31 cellular contexts compared by ENCODE assay signal in genomic region chr13:59521549-59521948, GRCh38.
DNase-seq lines count a peak whose midpoint lies in the region; ATAC-seq, FAIRE-seq and TF ChIP-seq lines count a peak whose summit lies in the region.
"Had no signal": no experiment of that assay in that cellular context is flagged by ENCODE, and none has a peak within 500 bp of the region (broad histone marks: within the 10 kb centered on the region; RNA-seq: fewer than 3 reads in every experiment).

No MANE protein-coding gene starts in this region.

- no peak overlapping the region for H3K4me3 ChIP-seq in HEK293 (ENCODE audit: low read depth, low read length)
- no peak overlapping the region for H3K4me3 ChIP-seq in K562
- H3K4me3 ChIP-seq in thyroid gland (replicated peaks in 1 of 3) = no peak overlapping the region
- H3K4me3 ChIP-seq: A549; BLaER1; BLaER1 treated with 17β-estradiol and CSF1 and Interleukin-3, amounts not matched to agents 10 nM and 100 nM had no signal

- no peaks in the 10 kb centered on the region for H3K27me3 ChIP-seq in K562 (ENCODE audit: control insufficient read depth in 2 of 2, insufficient read depth in 2 of 2, low read length in 2 of 2)
- no peaks in the 10 kb centered on the region for H3K27me3 ChIP-seq in thyroid gland
- H3K27me3 ChIP-seq: BE2C; BLaER1; BLaER1 treated with 17β-estradiol and CSF1 and Interleukin-3, amounts not matched to agents 10 nM and 100 nM had no signal

- H3K9me3 ChIP-seq in HEK293 (ENCODE audit: control insufficient read depth, insufficient read depth, low read depth, low read length) (no peaks in the 10 kb centered on the region), K562 (replicated peaks; ENCODE audit: control insufficient read depth, insufficient read depth, low read depth, low read length) (no peaks in the 10 kb centered on the region), thyroid gland (no peaks in the 10 kb centered on the region)
- H3K9me3 ChIP-seq: A549; BE2C; BLaER1; BLaER1 treated with 17β-estradiol and CSF1 and Interleukin-3, amounts not matched to agents 10 nM and 100 nM; Caco-2 had no signal

- H3K4me2 ChIP-seq in K562 (ENCODE audit: insufficient read depth, low read length) = no peak overlapping the region
- H3K4me2 ChIP-seq: A549; BLaER1; BLaER1 treated with 17β-estradiol and CSF1 and Interleukin-3, amounts not matched to agents 10 nM and 100 nM had no signal

- WGBS in K562 (ENCODE audit: insufficient coverage, low coverage, missing lambda C conversion rate) = 8% methylated on average over 1 of the region's 1 CpG
- WGBS in thyroid gland, 2 donors = 95 to 100% methylated on average over 1 of the region's 1 CpG

- POLR2A ChIA-PET in HEK293 (lab: Yijun Ruan, JAX) = no interaction called here
- POLR2A ChIA-PET in K562 (lab: Yijun Ruan, JAX) = interaction anchor here (1.2 to 1.4 kb wide), 2 partner anchors 10 to 12 kb away, joined by 3 to 5 read pairs; no protein-coding TSS in a partner anchor

- DNase-seq in K562 (ENCODE audit: extremely low read depth in 1 of 4, low spot score in 3 of 4) (no peak), thyroid gland (no peak), GM20000 (ENCODE audit: low spot score) (no peak)
- DNase-seq: 8988T; ACHN; AML-193; BE2C; C1 segment of cervical spinal cord; Caco-2; Calu3; CD4-positive, alpha-beta memory T cell; CD4-positive, alpha-beta T cell; CD4-positive, CD25-positive, alpha-beta regulatory T cell; CD8-positive, alpha-beta memory T cell; CD8-positive, alpha-beta T cell; COR-L47; DMS 273 treated with DMSO at 0.1 percent for 48 hours; DMS153; DMS53; DMS79; DMS79 treated with DMSO at 0.1 percent for 48 hours; DND-41; EL had no signal

- no peaks in the 10 kb centered on the region for H4K20me1 ChIP-seq in K562 (replicated peaks; ENCODE audit: control insufficient read depth, insufficient read depth, low read length)
- H4K20me1 ChIP-seq: BLaER1; BLaER1 treated with 17β-estradiol and CSF1 and Interleukin-3, amounts not matched to agents 10 nM and 100 nM had no signal

- no peaks in the 10 kb centered on the region for H3K36me3 ChIP-seq in HEK293 (ENCODE audit: control insufficient read depth in 2 of 2, insufficient read depth in 1 of 2, low read length in 2 of 2)
- H3K36me3 ChIP-seq in K562 (ENCODE audit: control insufficient read depth, insufficient read depth, low read length) = no peaks in the 10 kb centered on the region
- no peaks in the 10 kb centered on the region for H3K36me3 ChIP-seq in thyroid gland
- H3K36me3 ChIP-seq: BE2C; BLaER1; BLaER1 treated with 17β-estradiol and CSF1 and Interleukin-3, amounts not matched to agents 10 nM and 100 nM had no signal

- TF ChIP-seq CTCF in HEK293 (tag by site-specific recombination; IDR thresholded peaks at IDR 0.05) (no peak), K562 (IDR thresholded peaks at IDR 0.05 in 2 of 3, conservative IDR thresholded peaks at IDR 0.05 in 1 of 3; ENCODE audit: insufficient read depth in 2 of 3, low read depth in 1 of 3, low read length in 3 of 3) (no peak), thyroid gland (IDR thresholded peaks at IDR 0.05) (no peak), GM20000 (IDR thresholded peaks at IDR 0.05; ENCODE audit: extremely low read depth, missing control alignments) (no peak)

- intact Hi-C loops in K562 (cut with micrococcal nuclease) = no loop called here
- intact Hi-C loops in thyroid gland (cut with DNase I) = no loop called here

- H3K27ac ChIP-seq in HEK293 (ENCODE audit: extremely low read depth, low read depth, low read length) = no peak overlapping the region
- H3K27ac ChIP-seq in K562 (ENCODE audit: extremely low read depth, low read depth, low read length) = no peak overlapping the region
- no peak overlapping the region for H3K27ac ChIP-seq in thyroid gland
- H3K27ac ChIP-seq: 22Rv1; A549; BLaER1; BLaER1 treated with 17β-estradiol and CSF1 and Interleukin-3, amounts not matched to agents 10 nM and 100 nM; C4-2B had no signal

- in situ Hi-C loops in K562 (cut with MboI) = no loop called here

- TF ChIP-seq EP300 in K562 (IDR thresholded peaks at IDR 0.05; ENCODE audit: low read length) = no peak

- ATAC-seq in K562 = no peak
- ATAC-seq: A549; CD8-positive, alpha-beta T cell had no signal

- H3K9me1 ChIP-seq in K562 (ENCODE audit: control insufficient read depth, insufficient read depth, low read length) = no peaks in the 10 kb centered on the region

- no peaks in the 10 kb centered on the region for H3K4me1 ChIP-seq in HEK293 (ENCODE audit: control insufficient read depth, insufficient read depth, low read length)
- H3K4me1 ChIP-seq in K562 (replicated peaks in 1 of 2; ENCODE audit: control insufficient read depth in 2 of 2, insufficient read depth in 2 of 2, low read length in 2 of 2) = no peaks in the 10 kb centered on the region
- no peaks in the 10 kb centered on the region for H3K4me1 ChIP-seq in thyroid gland
- H3K4me1 ChIP-seq: A549, BE2C, BLaER1 had no signal

- H3K9ac ChIP-seq in K562 (ENCODE audit: insufficient read depth in 1 of 2, low read depth in 2 of 2, low read length in 2 of 2) = no peak overlapping the region
- H3K9ac ChIP-seq: BLaER1; BLaER1 treated with 17β-estradiol and CSF1 and Interleukin-3, amounts not matched to agents 10 nM and 100 nM had no signal

- FAIRE-seq in K562 (lab: Jason Lieb, UNC) = no peak
- FAIRE-seq: A204.1, A549, D721Med had no signal

- no TSS peak for BruUV-seq in K562 (replicated peaks; lab: Mats Ljungman, UMichigan)

- TF ChIP-seq RAD21 in K562 (CRISPR knock-in tag; conservative IDR thresholded peaks at IDR 0.05 in 1 of 2, IDR thresholded peaks at IDR 0.05 in 1 of 2) = no peak

- no peak for TF ChIP-seq POLR2A in K562 (conservative IDR thresholded peaks at IDR 0.05)
- no peak for TF ChIP-seq POLR2A in thyroid gland (IDR thresholded peaks at IDR 0.05)

- CTCF ChIA-PET in HEK293 (lab: Yijun Ruan, JAX) (no interaction called here), K562 (lab: Yijun Ruan, JAX; ENCODE audit: low intra/inter-chr PET ratio) (no interaction called here)

- H2AFZ ChIP-seq in K562 (ENCODE audit: low read depth, low read length) = no peak overlapping the region

- no peaks in the 10 kb centered on the region for H3K79me2 ChIP-seq in K562 (ENCODE audit: control insufficient read depth, insufficient read depth, low read length)

TF ChIP-seq in HEK293, 187 proteins besides CTCF, POLR2A, EP300 and RAD21:
- peak; percentile 91 for TF ChIP-seq ZNF10 (tag by site-specific recombination; IDR thresholded peaks at IDR 0.05)
- no peak for TF ChIP-seq HOXC10 (CRISPR knock-in tag; IDR thresholded peaks at IDR 0.05)

TF ChIP-seq in K562, 482 proteins besides CTCF, POLR2A, EP300 and RAD21:
- TF ChIP-seq ZNF134 (CRISPR knock-in tag; conservative IDR thresholded peaks at IDR 0.05) = peak; percentile 76
- TF ChIP-seq RUNX1 (IDR thresholded peaks at IDR 0.05; ENCODE audit: low read depth) = no peak
